Comparison of ENCODE assay signal across 1 cellular context in genomic region chr11:120021391-120021953, GRCh38.
TF ChIP-seq lines count a peak whose summit lies in the region.

No MANE protein-coding gene starts in this region.

TF ChIP-seq in H1, 55 proteins besides CTCF, POLR2A, EP300 and RAD21:
- no peak for TF ChIP-seq TAF7 (optimal IDR thresholded peaks at IDR 0.05; ENCODE audit: borderline replicate concordance, low read depth, low read length)
- TF ChIP-seq CBX5 (IDR thresholded peaks at IDR 0.05; ENCODE audit: low read depth, low read length) = no peak
- TF ChIP-seq ATF3 (IDR thresholded peaks at IDR 0.05; ENCODE audit: insufficient read depth, low read depth, low read length) = no peak
- no peak for TF ChIP-seq RNF2 (IDR thresholded peaks at IDR 0.05; ENCODE audit: borderline replicate concordance, low read depth, low read length, missing control alignments, poor library complexity, severe bottlenecking)
- no peak for TF ChIP-seq KDM1A (IDR thresholded peaks at IDR 0.05; ENCODE audit: borderline replicate concordance, low read length)
- TF ChIP-seq FOSL1 (IDR thresholded peaks at IDR 0.05; ENCODE audit: insufficient read depth, low read depth, low read length) = no peak
- no peak for TF ChIP-seq NRF1 (IDR thresholded peaks at IDR 0.05; ENCODE audit: low read depth, low read length)
- no peak for TF ChIP-seq SIX5 (IDR thresholded peaks at IDR 0.05; ENCODE audit: low read depth, low read length)
- TF ChIP-seq MAFK (IDR thresholded peaks at IDR 0.05; ENCODE audit: low read depth, low read length) = no peak
- TF ChIP-seq CBX8 (IDR thresholded peaks at IDR 0.05; ENCODE audit: borderline replicate concordance, low read depth, low read length) = no peak
- no peak for TF ChIP-seq CTBP2 (IDR thresholded peaks at IDR 0.05; ENCODE audit: borderline replicate concordance, insufficient read depth, insufficient read length, low read length)
- no peak for TF ChIP-seq SAP30 (IDR thresholded peaks at IDR 0.05; ENCODE audit: insufficient read depth, insufficient replicate concordance, low read length)
- no peak for TF ChIP-seq RXRA (IDR thresholded peaks at IDR 0.05; ENCODE audit: insufficient read depth, low read depth, low read length)
- no peak for TF ChIP-seq GABPA (IDR thresholded peaks at IDR 0.05; ENCODE audit: borderline replicate concordance, insufficient read depth, low read length)
- TF ChIP-seq HDAC6 (IDR thresholded peaks at IDR 0.05; ENCODE audit: low read depth, low read length) = no peak
TF ChIP-seq in H1: peak in this region for 0.
